In the genomic region with DNA sequence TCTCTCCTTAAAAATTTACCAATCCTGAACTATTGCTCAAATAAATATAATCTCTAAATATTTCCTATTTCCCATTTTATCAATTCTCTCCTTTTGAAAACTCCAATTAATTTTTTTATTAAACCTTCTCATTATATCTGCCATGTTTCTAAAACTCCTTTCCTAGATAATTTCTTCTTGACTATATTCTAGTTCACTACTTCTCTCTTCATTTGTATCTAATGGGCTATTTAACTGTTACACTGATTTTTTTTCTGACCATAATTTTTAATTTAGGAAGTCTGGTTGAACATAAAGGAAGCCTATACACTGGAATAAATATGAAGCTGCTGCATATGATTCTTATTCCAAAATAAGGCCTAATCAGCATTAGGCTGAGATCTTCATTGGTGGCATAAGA, we compare ENCODE assay signal across 6 cellular contexts.
"Had no signal": no experiment of that assay in that cellular context is flagged by ENCODE, and none has a peak within 500 bp of the region (broad histone marks: within the 10 kb centered on the region; RNA-seq: fewer than 3 reads in every experiment).

No MANE protein-coding gene starts in this region.

- DNase-seq: H9, HCEC 1CT, IMR-90, KBM-7 had no signal

- H3K9ac ChIP-seq: KMS-11 had no signal

- H3K4me1 Mint-ChIP-seq: GM23338, H9 had no signal

- H3K4me3 Mint-ChIP-seq: GM23338, H9 had no signal

- H3K4me3 ChIP-seq: GM23338 had no signal

- H3K27ac Mint-ChIP-seq: GM23338, H9 had no signal

- ATAC-seq: GM23338 had no signal
